ENCODE assay signal across 12 cellular contexts in genomic region chr5:1316941-1317340, GRCh38. TPM values are rescaled to one million over a fixed set of nuclear protein-coding genes. Genes with fewer than 3 reads are reported as not detected.
DNase-seq lines count a peak whose midpoint lies in the region; TF ChIP-seq lines count a peak whose summit lies in the region.
"Had no signal": no experiment of that assay in that cellular context is flagged by ENCODE, and none has a peak within 500 bp of the region (broad histone marks: within the 10 kb centered on the region; RNA-seq: fewer than 3 reads in every experiment).

No MANE protein-coding gene starts in this region.

- H3K27me3 Mint-ChIP-seq in activated naive CD8-positive, alpha-beta T cell, result no peaks in the 10 kb centered on the region
- H3K27me3 Mint-ChIP-seq in progenitor cell of endocrine pancreas, result no peaks in the 10 kb centered on the region

- H3K4me3 Mint-ChIP-seq in activated naive CD8-positive, alpha-beta T cell, result peak overlapping the region; percentile 77
- no peak overlapping the region for H3K4me3 Mint-ChIP-seq in progenitor cell of endocrine pancreas (ENCODE audit: low read depth)

- H2AFZ ChIP-seq in Loucy (ENCODE audit: low read length), result no peak overlapping the region

- H3F3A ChIP-seq in Loucy (ENCODE audit: low read depth), result peaks cover 45% of the 10 kb centered on the region

- peak overlapping the region; percentile 75 for H3K27ac Mint-ChIP-seq in activated naive CD8-positive, alpha-beta T cell
- H3K27ac Mint-ChIP-seq in progenitor cell of endocrine pancreas, result peak overlapping the region; percentile 90

- peaks cover 20% of the 10 kb centered on the region for H3K79me2 ChIP-seq in Loucy (ENCODE audit: insufficient read depth, low read length)

- H3K27me3 ChIP-seq in Loucy (ENCODE audit: insufficient read depth, low read length, poor library complexity, severe bottlenecking), result no peaks in the 10 kb centered on the region
- H3K27me3 ChIP-seq: cardiac muscle cell had no signal

- H3K36me3 ChIP-seq in Loucy (ENCODE audit: insufficient read depth, low read length), result peaks cover 46% of the 10 kb centered on the region

- peaks cover 52% of the 10 kb centered on the region for H3K4me1 ChIP-seq in Loucy (ENCODE audit: insufficient read depth, low read length, poor library complexity, severe bottlenecking)

- TF ChIP-seq CTCF in Loucy (conservative IDR thresholded peaks at IDR 0.05; ENCODE audit: low read length) (no peak), progenitor cell of endocrine pancreas (IDR thresholded peaks at IDR 0.05; ENCODE audit: unreplicated experiment) (no peak)

- peak overlapping the region; percentile 77 for H3K4me3 ChIP-seq in Loucy (ENCODE audit: low read length, poor library complexity, severe bottlenecking)
- H3K4me3 ChIP-seq: cardiac muscle cell had no signal

- H3K9me3 Mint-ChIP-seq in activated naive CD8-positive, alpha-beta T cell (ENCODE audit: low read depth), result no peaks in the 10 kb centered on the region
- no peaks in the 10 kb centered on the region for H3K9me3 Mint-ChIP-seq in progenitor cell of endocrine pancreas (ENCODE audit: low read depth)

- no peaks in the 10 kb centered on the region for H3K9me3 ChIP-seq in Loucy (ENCODE audit: insufficient read depth, low read depth, low read length)
- H3K9me3 ChIP-seq: neutrophil had no signal

- H3K4me1 Mint-ChIP-seq in activated naive CD8-positive, alpha-beta T cell (ENCODE audit: low read depth), result peaks cover 55% of the 10 kb centered on the region
- peaks cover 22% of the 10 kb centered on the region for H3K4me1 Mint-ChIP-seq in progenitor cell of endocrine pancreas (ENCODE audit: low read depth)

- H3K9ac ChIP-seq in Loucy (ENCODE audit: low read depth, low read length, poor library complexity, severe bottlenecking), result peak overlapping the region; percentile 79

- no peaks in the 10 kb centered on the region for H3K9me2 ChIP-seq in Loucy (replicated peaks; ENCODE audit: low read depth, low read length)

- H3K4me2 ChIP-seq in Loucy (ENCODE audit: low read depth, low read length, poor library complexity, severe bottlenecking), result peak overlapping the region; percentile 87

- H3K36me3 Mint-ChIP-seq in activated naive CD8-positive, alpha-beta T cell, result no peaks in the 10 kb centered on the region
- H3K36me3 Mint-ChIP-seq in progenitor cell of endocrine pancreas (ENCODE audit: insufficient read depth), result peaks cover 12% of the 10 kb centered on the region

- no peaks in the 10 kb centered on the region for H4K20me1 ChIP-seq in Loucy (ENCODE audit: insufficient read depth, low read length, poor library complexity, severe bottlenecking)

- peak; percentile 7 for DNase-seq in NCI-H82 (lab: John Stamatoyannopoulos, UW)
- no peak for DNase-seq in NCI-H82 treated with DMSO at 0.1 percent for 48 hours (lab: John Stamatoyannopoulos, UW; ENCODE audit: unreplicated experiment)
- DNase-seq in progenitor cell of endocrine pancreas (ENCODE audit: low spot score, unreplicated experiment), result no peak
- no peak for DNase-seq in iPS-NIHi11 (ENCODE audit: low spot score)
- no peak for DNase-seq in KG1 (lab: John Stamatoyannopoulos, UW)
- no peak for DNase-seq in stimulated activated CD4-positive, alpha-beta T cell treated with anti-CD3 and anti-CD28 coated beads, Interleukin-4, amount 100 ng/mL, for 1 hour

RNA-seq across cellular contexts. Expression of gene TERT, which starts 22.1 kb away (rescaled TPM):
- 3.5 and 4.3 TPM in 2 replicates for total RNA-seq in progenitor cell of endocrine pancreas
- total RNA-seq: fibroblast of lung, kidney epithelial cell had no signal

RNA-seq across cellular contexts. Expression of gene CLPTM1L, which starts 28.0 kb away (rescaled TPM):
- 90.3 and 95.4 TPM in 2 replicates for total RNA-seq in progenitor cell of endocrine pancreas
